1 cellular context compared by ENCODE assay signal in the genomic region with DNA sequence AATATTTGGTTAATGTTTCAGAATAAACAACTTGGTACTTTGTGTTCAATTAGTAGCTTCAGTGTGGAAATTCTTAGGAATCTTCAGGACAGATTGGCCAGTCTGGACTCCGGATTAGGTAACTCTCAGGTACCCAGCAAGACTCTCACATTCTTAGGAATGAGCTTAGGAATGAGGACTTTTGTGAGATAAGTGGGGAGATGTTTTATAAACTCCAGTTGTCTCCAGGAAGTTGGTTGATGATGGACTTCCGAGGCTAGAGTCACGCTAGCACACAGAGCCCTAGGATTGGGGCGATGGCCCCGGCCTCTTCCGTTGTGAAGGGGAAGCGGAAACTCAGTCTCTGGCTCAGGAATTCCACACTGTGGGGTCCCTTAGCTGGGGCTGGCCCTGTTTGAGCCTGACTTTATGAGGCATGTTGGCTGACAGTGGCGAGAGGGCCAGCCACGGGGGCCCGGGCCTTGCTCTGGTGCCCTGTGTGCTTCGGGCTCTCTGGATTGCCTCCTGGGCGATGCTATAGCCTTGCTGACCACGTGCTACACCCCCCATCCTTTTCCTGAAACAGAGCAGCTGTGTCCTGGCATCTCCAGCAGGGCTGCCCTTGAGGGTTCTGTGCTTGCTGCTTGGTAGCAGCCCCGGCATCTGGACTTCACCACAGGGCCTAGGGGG.
TF ChIP-seq lines count a peak whose summit lies in the region.

No MANE protein-coding gene starts in this region.

TF ChIP-seq in SK-N-SH, 30 proteins besides CTCF, POLR2A, EP300 and RAD21 (continued from another document):
- TF ChIP-seq FOXJ3 (CRISPR knock-in tag; IDR thresholded peaks at IDR 0.05) (no peak), SIN3A (IDR thresholded peaks at IDR 0.05; ENCODE audit: borderline replicate concordance, low read depth, low read length) (no peak), TCF12 (IDR thresholded peaks at IDR 0.05) (no peak), MXI1 (IDR thresholded peaks at IDR 0.05; ENCODE audit: low read depth, low read length) (no peak), SMC3 (IDR thresholded peaks at IDR 0.05; ENCODE audit: low read depth, low read length) (no peak), FOSL2 (IDR thresholded peaks at IDR 0.05; ENCODE audit: borderline replicate concordance, low read depth) (no peak), RCOR1 (IDR thresholded peaks at IDR 0.05; ENCODE audit: low read length) (no peak), GABPA (IDR thresholded peaks at IDR 0.05; ENCODE audit: low read depth) (no peak), EZH2phosphoT487 (IDR thresholded peaks at IDR 0.05; ENCODE audit: borderline replicate concordance, low read depth) (no peak)
- TF ChIP-seq, protein P1, sequence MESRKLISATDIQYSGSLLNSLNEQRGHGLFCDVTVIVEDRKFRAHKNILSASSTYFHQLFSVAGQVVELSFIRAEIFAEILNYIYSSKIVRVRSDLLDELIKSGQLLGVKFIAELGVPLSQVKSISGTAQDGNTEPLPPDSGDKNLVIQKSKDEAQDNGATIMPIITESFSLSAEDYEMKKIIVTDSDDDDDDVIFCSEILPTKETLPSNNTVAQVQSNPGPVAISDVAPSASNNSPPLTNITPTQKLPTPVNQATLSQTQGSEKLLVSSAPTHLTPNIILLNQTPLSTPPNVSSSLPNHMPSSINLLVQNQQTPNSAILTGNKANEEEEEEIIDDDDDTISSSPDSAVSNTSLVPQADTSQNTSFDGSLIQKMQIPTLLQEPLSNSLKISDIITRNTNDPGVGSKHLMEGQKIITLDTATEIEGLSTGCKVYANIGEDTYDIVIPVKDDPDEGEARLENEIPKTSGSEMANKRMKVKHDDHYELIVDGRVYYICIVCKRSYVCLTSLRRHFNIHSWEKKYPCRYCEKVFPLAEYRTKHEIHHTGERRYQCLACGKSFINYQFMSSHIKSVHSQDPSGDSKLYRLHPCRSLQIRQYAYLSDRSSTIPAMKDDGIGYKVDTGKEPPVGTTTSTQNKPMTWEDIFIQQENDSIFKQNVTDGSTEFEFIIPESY (IDR thresholded peaks at IDR 0.05; ENCODE audit: borderline replicate concordance, low read depth): no peak
- TF ChIP-seq, protein P2, sequence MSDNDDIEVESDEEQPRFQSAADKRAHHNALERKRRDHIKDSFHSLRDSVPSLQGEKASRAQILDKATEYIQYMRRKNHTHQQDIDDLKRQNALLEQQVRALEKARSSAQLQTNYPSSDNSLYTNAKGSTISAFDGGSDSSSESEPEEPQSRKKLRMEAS (IDR thresholded peaks at IDR 0.05; ENCODE audit: low read depth): no peak
- TF ChIP-seq, protein P3, sequence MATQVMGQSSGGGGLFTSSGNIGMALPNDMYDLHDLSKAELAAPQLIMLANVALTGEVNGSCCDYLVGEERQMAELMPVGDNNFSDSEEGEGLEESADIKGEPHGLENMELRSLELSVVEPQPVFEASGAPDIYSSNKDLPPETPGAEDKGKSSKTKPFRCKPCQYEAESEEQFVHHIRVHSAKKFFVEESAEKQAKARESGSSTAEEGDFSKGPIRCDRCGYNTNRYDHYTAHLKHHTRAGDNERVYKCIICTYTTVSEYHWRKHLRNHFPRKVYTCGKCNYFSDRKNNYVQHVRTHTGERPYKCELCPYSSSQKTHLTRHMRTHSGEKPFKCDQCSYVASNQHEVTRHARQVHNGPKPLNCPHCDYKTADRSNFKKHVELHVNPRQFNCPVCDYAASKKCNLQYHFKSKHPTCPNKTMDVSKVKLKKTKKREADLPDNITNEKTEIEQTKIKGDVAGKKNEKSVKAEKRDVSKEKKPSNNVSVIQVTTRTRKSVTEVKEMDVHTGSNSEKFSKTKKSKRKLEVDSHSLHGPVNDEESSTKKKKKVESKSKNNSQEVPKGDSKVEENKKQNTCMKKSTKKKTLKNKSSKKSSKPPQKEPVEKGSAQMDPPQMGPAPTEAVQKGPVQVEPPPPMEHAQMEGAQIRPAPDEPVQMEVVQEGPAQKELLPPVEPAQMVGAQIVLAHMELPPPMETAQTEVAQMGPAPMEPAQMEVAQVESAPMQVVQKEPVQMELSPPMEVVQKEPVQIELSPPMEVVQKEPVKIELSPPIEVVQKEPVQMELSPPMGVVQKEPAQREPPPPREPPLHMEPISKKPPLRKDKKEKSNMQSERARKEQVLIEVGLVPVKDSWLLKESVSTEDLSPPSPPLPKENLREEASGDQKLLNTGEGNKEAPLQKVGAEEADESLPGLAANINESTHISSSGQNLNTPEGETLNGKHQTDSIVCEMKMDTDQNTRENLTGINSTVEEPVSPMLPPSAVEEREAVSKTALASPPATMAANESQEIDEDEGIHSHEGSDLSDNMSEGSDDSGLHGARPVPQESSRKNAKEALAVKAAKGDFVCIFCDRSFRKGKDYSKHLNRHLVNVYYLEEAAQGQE (IDR thresholded peaks at IDR 0.05; ENCODE audit: low read depth, low read length): no peak
- TF ChIP-seq, protein P4, sequence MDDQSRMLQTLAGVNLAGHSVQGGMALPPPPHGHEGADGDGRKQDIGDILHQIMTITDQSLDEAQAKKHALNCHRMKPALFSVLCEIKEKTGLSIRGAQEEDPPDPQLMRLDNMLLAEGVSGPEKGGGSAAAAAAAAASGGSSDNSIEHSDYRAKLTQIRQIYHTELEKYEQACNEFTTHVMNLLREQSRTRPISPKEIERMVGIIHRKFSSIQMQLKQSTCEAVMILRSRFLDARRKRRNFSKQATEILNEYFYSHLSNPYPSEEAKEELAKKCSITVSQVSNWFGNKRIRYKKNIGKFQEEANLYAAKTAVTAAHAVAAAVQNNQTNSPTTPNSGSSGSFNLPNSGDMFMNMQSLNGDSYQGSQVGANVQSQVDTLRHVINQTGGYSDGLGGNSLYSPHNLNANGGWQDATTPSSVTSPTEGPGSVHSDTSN (IDR thresholded peaks at IDR 0.05): no peak
- TF ChIP-seq, protein P5, sequence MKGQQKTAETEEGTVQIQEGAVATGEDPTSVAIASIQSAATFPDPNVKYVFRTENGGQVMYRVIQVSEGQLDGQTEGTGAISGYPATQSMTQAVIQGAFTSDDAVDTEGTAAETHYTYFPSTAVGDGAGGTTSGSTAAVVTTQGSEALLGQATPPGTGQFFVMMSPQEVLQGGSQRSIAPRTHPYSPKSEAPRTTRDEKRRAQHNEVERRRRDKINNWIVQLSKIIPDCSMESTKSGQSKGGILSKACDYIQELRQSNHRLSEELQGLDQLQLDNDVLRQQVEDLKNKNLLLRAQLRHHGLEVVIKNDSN (IDR thresholded peaks at IDR 0.05; ENCODE audit: borderline replicate concordance, low read depth): no peak
